ENCODE assay signal across 1 cellular context in genomic region chr22:28774378-28774777, GRCh38.
TF ChIP-seq lines count a peak whose summit lies in the region.

No MANE protein-coding gene starts in this region.

TF ChIP-seq in GM23338, 12 proteins besides CTCF, POLR2A, EP300 and RAD21:
- no peak for TF ChIP-seq NANOG (IDR thresholded peaks at IDR 0.05; ENCODE audit: borderline replicate concordance)
- no peak for TF ChIP-seq CREB1 (CRISPR knock-in tag; IDR thresholded peaks at IDR 0.05; ENCODE audit: low read depth)
- no peak for TF ChIP-seq JUNB (IDR thresholded peaks at IDR 0.05; ENCODE audit: unreplicated experiment)
- TF ChIP-seq EZH2 (IDR thresholded peaks at IDR 0.05; ENCODE audit: low read depth, unreplicated experiment), result no peak
- no peak for TF ChIP-seq POLR2AphosphoS5 (IDR thresholded peaks at IDR 0.05; ENCODE audit: low read depth)
- TF ChIP-seq ZNF331 (CRISPR knock-in tag; IDR thresholded peaks at IDR 0.05; ENCODE audit: low read depth), result no peak
- TF ChIP-seq, protein P1, sequence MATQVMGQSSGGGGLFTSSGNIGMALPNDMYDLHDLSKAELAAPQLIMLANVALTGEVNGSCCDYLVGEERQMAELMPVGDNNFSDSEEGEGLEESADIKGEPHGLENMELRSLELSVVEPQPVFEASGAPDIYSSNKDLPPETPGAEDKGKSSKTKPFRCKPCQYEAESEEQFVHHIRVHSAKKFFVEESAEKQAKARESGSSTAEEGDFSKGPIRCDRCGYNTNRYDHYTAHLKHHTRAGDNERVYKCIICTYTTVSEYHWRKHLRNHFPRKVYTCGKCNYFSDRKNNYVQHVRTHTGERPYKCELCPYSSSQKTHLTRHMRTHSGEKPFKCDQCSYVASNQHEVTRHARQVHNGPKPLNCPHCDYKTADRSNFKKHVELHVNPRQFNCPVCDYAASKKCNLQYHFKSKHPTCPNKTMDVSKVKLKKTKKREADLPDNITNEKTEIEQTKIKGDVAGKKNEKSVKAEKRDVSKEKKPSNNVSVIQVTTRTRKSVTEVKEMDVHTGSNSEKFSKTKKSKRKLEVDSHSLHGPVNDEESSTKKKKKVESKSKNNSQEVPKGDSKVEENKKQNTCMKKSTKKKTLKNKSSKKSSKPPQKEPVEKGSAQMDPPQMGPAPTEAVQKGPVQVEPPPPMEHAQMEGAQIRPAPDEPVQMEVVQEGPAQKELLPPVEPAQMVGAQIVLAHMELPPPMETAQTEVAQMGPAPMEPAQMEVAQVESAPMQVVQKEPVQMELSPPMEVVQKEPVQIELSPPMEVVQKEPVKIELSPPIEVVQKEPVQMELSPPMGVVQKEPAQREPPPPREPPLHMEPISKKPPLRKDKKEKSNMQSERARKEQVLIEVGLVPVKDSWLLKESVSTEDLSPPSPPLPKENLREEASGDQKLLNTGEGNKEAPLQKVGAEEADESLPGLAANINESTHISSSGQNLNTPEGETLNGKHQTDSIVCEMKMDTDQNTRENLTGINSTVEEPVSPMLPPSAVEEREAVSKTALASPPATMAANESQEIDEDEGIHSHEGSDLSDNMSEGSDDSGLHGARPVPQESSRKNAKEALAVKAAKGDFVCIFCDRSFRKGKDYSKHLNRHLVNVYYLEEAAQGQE (IDR thresholded peaks at IDR 0.05; ENCODE audit: unreplicated experiment), result no peak
- TF ChIP-seq, protein P2, sequence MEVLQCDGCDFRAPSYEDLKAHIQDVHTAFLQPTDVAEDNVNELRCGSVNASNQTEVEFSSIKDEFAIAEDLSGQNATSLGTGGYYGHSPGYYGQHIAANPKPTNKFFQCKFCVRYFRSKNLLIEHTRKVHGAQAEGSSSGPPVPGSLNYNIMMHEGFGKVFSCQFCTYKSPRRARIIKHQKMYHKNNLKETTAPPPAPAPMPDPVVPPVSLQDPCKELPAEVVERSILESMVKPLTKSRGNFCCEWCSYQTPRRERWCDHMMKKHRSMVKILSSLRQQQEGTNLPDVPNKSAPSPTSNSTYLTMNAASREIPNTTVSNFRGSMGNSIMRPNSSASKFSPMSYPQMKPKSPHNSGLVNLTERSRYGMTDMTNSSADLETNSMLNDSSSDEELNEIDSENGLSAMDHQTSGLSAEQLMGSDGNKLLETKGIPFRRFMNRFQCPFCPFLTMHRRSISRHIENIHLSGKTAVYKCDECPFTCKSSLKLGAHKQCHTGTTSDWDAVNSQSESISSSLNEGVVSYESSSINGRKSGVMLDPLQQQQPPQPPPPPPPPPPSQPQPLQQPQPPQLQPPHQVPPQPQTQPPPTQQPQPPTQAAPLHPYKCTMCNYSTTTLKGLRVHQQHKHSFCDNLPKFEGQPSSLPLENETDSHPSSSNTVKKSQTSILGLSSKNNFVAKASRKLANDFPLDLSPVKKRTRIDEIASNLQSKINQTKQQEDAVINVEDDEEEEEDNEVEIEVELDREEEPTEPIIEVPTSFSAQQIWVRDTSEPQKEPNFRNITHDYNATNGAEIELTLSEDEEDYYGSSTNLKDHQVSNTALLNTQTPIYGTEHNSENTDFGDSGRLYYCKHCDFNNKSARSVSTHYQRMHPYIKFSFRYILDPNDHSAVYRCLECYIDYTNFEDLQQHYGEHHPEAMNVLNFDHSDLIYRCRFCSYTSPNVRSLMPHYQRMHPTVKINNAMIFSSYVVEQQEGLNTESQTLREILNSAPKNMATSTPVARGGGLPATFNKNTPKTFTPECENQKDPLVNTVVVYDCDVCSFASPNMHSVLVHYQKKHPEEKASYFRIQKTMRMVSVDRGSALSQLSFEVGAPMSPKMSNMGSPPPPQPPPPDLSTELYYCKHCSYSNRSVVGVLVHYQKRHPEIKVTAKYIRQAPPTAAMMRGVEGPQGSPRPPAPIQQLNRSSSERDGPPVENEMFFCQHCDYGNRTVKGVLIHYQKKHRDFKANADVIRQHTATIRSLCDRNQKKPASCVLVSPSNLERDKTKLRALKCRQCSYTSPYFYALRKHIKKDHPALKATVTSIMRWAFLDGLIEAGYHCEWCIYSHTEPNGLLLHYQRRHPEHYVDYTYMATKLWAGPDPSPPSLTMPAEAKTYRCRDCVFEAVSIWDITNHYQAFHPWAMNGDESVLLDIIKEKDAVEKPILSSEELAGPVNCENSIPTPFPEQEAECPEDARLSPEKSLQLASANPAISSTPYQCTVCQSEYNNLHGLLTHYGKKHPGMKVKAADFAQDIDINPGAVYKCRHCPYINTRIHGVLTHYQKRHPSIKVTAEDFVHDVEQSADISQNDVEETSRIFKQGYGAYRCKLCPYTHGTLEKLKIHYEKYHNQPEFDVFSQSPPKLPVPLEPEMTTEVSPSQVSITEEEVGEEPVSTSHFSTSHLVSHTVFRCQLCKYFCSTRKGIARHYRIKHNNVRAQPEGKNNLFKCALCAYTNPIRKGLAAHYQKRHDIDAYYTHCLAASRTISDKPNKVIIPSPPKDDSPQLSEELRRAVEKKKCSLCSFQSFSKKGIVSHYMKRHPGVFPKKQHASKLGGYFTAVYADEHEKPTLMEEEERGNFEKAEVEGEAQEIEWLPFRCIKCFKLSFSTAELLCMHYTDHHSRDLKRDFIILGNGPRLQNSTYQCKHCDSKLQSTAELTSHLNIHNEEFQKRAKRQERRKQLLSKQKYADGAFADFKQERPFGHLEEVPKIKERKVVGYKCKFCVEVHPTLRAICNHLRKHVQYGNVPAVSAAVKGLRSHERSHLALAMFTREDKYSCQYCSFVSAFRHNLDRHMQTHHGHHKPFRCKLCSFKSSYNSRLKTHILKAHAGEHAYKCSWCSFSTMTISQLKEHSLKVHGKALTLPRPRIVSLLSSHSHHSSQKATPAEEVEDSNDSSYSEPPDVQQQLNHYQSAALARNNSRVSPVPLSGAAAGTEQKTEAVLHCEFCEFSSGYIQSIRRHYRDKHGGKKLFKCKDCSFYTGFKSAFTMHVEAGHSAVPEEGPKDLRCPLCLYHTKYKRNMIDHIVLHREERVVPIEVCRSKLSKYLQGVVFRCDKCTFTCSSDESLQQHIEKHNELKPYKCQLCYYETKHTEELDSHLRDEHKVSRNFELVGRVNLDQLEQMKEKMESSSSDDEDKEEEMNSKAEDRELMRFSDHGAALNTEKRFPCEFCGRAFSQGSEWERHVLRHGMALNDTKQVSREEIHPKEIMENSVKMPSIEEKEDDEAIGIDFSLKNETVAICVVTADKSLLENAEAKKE (CRISPR knock-in tag; IDR thresholded peaks at IDR 0.05), result no peak
- no peak for TF ChIP-seq EZH2phosphoT487 (IDR thresholded peaks at IDR 0.05; ENCODE audit: unreplicated experiment)
- TF ChIP-seq, protein P3, sequence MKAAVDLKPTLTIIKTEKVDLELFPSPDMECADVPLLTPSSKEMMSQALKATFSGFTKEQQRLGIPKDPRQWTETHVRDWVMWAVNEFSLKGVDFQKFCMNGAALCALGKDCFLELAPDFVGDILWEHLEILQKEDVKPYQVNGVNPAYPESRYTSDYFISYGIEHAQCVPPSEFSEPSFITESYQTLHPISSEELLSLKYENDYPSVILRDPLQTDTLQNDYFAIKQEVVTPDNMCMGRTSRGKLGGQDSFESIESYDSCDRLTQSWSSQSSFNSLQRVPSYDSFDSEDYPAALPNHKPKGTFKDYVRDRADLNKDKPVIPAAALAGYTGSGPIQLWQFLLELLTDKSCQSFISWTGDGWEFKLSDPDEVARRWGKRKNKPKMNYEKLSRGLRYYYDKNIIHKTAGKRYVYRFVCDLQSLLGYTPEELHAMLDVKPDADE (IDR thresholded peaks at IDR 0.05), result no peak
